In the genomic region with DNA sequence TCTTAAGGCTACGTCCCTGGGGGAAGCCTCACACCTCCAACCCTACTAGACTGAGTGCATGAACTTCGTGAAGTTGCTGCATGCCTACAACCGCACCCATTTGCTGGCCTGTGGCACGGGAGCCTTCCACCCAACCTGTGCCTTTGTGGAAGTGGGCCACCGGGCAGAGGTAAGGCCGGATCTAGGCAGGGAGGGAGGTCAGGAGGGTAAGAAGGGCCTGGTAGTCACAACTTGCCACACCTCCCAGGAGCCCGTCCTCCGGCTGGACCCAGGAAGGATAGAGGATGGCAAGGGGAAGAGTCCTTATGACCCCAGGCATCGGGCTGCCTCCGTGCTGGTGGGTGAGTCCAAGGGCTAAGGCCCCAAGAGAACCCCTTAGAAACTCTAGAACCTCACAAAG, we compare ENCODE assay signal across 1 cellular context.
TF ChIP-seq lines count a peak whose summit lies in the region.

No MANE protein-coding gene starts in this region.

TF ChIP-seq in A549, 52 proteins besides CTCF, POLR2A, EP300 and RAD21:
- no peak for TF ChIP-seq CHD4 (IDR thresholded peaks at IDR 0.05; ENCODE audit: borderline replicate concordance)
- TF ChIP-seq, protein P1, sequence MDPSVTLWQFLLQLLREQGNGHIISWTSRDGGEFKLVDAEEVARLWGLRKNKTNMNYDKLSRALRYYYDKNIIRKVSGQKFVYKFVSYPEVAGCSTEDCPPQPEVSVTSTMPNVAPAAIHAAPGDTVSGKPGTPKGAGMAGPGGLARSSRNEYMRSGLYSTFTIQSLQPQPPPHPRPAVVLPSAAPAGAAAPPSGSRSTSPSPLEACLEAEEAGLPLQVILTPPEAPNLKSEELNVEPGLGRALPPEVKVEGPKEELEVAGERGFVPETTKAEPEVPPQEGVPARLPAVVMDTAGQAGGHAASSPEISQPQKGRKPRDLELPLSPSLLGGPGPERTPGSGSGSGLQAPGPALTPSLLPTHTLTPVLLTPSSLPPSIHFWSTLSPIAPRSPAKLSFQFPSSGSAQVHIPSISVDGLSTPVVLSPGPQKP (IDR thresholded peaks at IDR 0.05; ENCODE audit: low read depth, low read length): no peak
- TF ChIP-seq, protein P2, sequence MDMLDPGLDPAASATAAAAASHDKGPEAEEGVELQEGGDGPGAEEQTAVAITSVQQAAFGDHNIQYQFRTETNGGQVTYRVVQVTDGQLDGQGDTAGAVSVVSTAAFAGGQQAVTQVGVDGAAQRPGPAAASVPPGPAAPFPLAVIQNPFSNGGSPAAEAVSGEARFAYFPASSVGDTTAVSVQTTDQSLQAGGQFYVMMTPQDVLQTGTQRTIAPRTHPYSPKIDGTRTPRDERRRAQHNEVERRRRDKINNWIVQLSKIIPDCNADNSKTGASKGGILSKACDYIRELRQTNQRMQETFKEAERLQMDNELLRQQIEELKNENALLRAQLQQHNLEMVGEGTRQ (IDR thresholded peaks at IDR 0.05): no peak
- TF ChIP-seq ZC3H11A (IDR thresholded peaks at IDR 0.05): no peak
- no peak for TF ChIP-seq POLR2AphosphoS2 (conservative IDR thresholded peaks at IDR 0.05; ENCODE audit: low read length)
- no peak for TF ChIP-seq HOXB13 (CRISPR knock-in tag; IDR thresholded peaks at IDR 0.05; ENCODE audit: low read depth)
- no peak for TF ChIP-seq NFE2L2 (conservative IDR thresholded peaks at IDR 0.05; ENCODE audit: low read length)
- TF ChIP-seq ESRRA (IDR thresholded peaks at IDR 0.05; ENCODE audit: borderline replicate concordance, low read length): no peak
- no peak for TF ChIP-seq CEBPB (IDR thresholded peaks at IDR 0.05)
